ENCODE assay signal across 1 cellular context in genomic region chr4:181308476-181309170, GRCh38.
TF ChIP-seq lines count a peak whose summit lies in the region.

No MANE protein-coding gene starts in this region.

TF ChIP-seq in GM23338, 12 proteins besides CTCF, POLR2A, EP300 and RAD21 (continued from another document):
- TF ChIP-seq ZNF462 (CRISPR knock-in tag; IDR thresholded peaks at IDR 0.05) = no peak
- TF ChIP-seq POLR2AphosphoS5 (IDR thresholded peaks at IDR 0.05; ENCODE audit: low read depth) = no peak
- TF ChIP-seq, protein P1, sequence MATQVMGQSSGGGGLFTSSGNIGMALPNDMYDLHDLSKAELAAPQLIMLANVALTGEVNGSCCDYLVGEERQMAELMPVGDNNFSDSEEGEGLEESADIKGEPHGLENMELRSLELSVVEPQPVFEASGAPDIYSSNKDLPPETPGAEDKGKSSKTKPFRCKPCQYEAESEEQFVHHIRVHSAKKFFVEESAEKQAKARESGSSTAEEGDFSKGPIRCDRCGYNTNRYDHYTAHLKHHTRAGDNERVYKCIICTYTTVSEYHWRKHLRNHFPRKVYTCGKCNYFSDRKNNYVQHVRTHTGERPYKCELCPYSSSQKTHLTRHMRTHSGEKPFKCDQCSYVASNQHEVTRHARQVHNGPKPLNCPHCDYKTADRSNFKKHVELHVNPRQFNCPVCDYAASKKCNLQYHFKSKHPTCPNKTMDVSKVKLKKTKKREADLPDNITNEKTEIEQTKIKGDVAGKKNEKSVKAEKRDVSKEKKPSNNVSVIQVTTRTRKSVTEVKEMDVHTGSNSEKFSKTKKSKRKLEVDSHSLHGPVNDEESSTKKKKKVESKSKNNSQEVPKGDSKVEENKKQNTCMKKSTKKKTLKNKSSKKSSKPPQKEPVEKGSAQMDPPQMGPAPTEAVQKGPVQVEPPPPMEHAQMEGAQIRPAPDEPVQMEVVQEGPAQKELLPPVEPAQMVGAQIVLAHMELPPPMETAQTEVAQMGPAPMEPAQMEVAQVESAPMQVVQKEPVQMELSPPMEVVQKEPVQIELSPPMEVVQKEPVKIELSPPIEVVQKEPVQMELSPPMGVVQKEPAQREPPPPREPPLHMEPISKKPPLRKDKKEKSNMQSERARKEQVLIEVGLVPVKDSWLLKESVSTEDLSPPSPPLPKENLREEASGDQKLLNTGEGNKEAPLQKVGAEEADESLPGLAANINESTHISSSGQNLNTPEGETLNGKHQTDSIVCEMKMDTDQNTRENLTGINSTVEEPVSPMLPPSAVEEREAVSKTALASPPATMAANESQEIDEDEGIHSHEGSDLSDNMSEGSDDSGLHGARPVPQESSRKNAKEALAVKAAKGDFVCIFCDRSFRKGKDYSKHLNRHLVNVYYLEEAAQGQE (IDR thresholded peaks at IDR 0.05; ENCODE audit: unreplicated experiment) = no peak
- no peak for TF ChIP-seq ZNF114 (CRISPR knock-in tag; IDR thresholded peaks at IDR 0.05)
